20 cellular contexts compared by ENCODE assay signal in genomic region chr20:19098806-19099578, GRCh38.
"Had no signal": no experiment of that assay in that cellular context is flagged by ENCODE, and none has a peak within 500 bp of the region (broad histone marks: within the 10 kb centered on the region; RNA-seq: fewer than 3 reads in every experiment).

No MANE protein-coding gene starts in this region.

- H3K27me3 ChIP-seq: foreskin keratinocyte, right atrium auricular region had no signal

- H3K36me3 ChIP-seq: right atrium auricular region had no signal

- DNase-seq: activated CD4-positive, alpha-beta T cell treated with anti-CD3 and anti-CD28 coated beads for 4 hours; activated CD8-positive, alpha-beta memory T cell treated with anti-CD3 and anti-CD28 coated beads, Interleukin-2, amount 50 U/mL, for 48 hours; activated CD8-positive, alpha-beta T cell treated with anti-CD3 and anti-CD28 coated beads, Interleukin-2, amount 10 ng/mL, durations not matched to agents 7 days and 5 days; activated naive CD4-positive, alpha-beta T cell; activated naive CD8-positive, alpha-beta T cell treated with anti-CD3 and anti-CD28 coated beads, Interleukin-2, amount 10 ng/mL, durations not matched to agents 7 days and 5 days; effector memory CD4-positive, alpha-beta T cell; foreskin keratinocyte; left cardiac atrium; stimulated activated CD4-positive, alpha-beta T cell treated with anti-CD3 and anti-CD28 coated beads, Interleukin-4, amount 100 ng/mL, for 4 hours; stimulated activated CD8-positive, alpha-beta memory T cell treated with anti-CD3 and anti-CD28 coated beads, Interleukin-4, amount 100 ng/mL, for 48 hours; stimulated activated naive CD4-positive, alpha-beta T cell treated with Interleukin-2 at 50 U/mL for 16 hours had no signal

- H3K27me3 Mint-ChIP-seq: activated naive CD8-positive, alpha-beta T cell treated with anti-CD3 and anti-CD28 coated beads, Interleukin-2, amount 10 ng/mL, durations not matched to agents 7 days and 5 days; brain; central memory CD8-positive, alpha-beta T cell; dendritic cell treated with granulocyte-macrophage colony-stimulating factor and Interleukin-4, amounts not matched to agents 40 ng/mL and 50 ng/mL, for 4 days had no signal

- H3K36me3 Mint-ChIP-seq: activated naive CD8-positive, alpha-beta T cell treated with anti-CD3 and anti-CD28 coated beads, Interleukin-2, amount 10 ng/mL, durations not matched to agents 7 days and 5 days; brain; mesothelial cell of epicardium; type B pancreatic cell had no signal

- H3K4me3 Mint-ChIP-seq: activated CD8-positive, alpha-beta T cell treated with anti-CD3 and anti-CD28 coated beads, Interleukin-2, amount 10 ng/mL, durations not matched to agents 7 days and 5 days; activated naive CD8-positive, alpha-beta T cell treated with anti-CD3 and anti-CD28 coated beads, Interleukin-2, amount 10 ng/mL, durations not matched to agents 7 days and 5 days; brain; central memory CD8-positive, alpha-beta T cell; dendritic cell treated with granulocyte-macrophage colony-stimulating factor and Interleukin-4, amounts not matched to agents 40 ng/mL and 50 ng/mL, for 4 days; mesothelial cell of epicardium; T-helper 1 cell treated with Interleukin-12 subunit alpha and Interleukin-12 subunit beta and Interleukin-4 antibody, amounts not matched to agents 30 μg/mL and 1 μg/mL, for 36 hours; type B pancreatic cell had no signal

- H3K4me1 ChIP-seq: foreskin keratinocyte, right atrium auricular region had no signal

- H3K4me3 ChIP-seq: lung, right atrium auricular region, smooth muscle cell had no signal

- H3K9me3 ChIP-seq: right atrium auricular region had no signal

- ATAC-seq: activated CD8-positive, alpha-beta T cell treated with anti-CD3 and anti-CD28 coated beads, Interleukin-2, amount 10 ng/mL, durations not matched to agents 7 days and 5 days; foreskin keratinocyte; left cardiac atrium had no signal

- H3K27ac Mint-ChIP-seq: activated CD8-positive, alpha-beta T cell treated with anti-CD3 and anti-CD28 coated beads, Interleukin-2, amount 10 ng/mL, durations not matched to agents 7 days and 5 days; activated naive CD8-positive, alpha-beta T cell treated with anti-CD3 and anti-CD28 coated beads, Interleukin-2, amount 10 ng/mL, durations not matched to agents 7 days and 5 days; brain; dendritic cell treated with granulocyte-macrophage colony-stimulating factor and Interleukin-4, amounts not matched to agents 40 ng/mL and 50 ng/mL, for 4 days; mesothelial cell of epicardium; T-helper 1 cell treated with Interleukin-12 subunit alpha and Interleukin-12 subunit beta and Interleukin-4 antibody, amounts not matched to agents 30 μg/mL and 1 μg/mL, for 36 hours; type B pancreatic cell had no signal

- H3K9me3 Mint-ChIP-seq: activated naive CD8-positive, alpha-beta T cell treated with anti-CD3 and anti-CD28 coated beads, Interleukin-2, amount 10 ng/mL, durations not matched to agents 7 days and 5 days; central memory CD8-positive, alpha-beta T cell; dendritic cell treated with granulocyte-macrophage colony-stimulating factor and Interleukin-4, amounts not matched to agents 40 ng/mL and 50 ng/mL, for 4 days; mesothelial cell of epicardium; T-helper 1 cell treated with Interleukin-12 subunit alpha and Interleukin-12 subunit beta and Interleukin-4 antibody, amounts not matched to agents 30 μg/mL and 1 μg/mL, for 36 hours; type B pancreatic cell had no signal

- H3K27ac ChIP-seq: foreskin keratinocyte, right atrium auricular region had no signal

- H3K4me1 Mint-ChIP-seq: activated naive CD8-positive, alpha-beta T cell treated with anti-CD3 and anti-CD28 coated beads, Interleukin-2, amount 10 ng/mL, durations not matched to agents 7 days and 5 days; brain; central memory CD8-positive, alpha-beta T cell; mesothelial cell of epicardium had no signal
